11 cellular contexts compared by ENCODE assay signal in genomic region chr9:95552814-95553546, GRCh38. TPM values are rescaled to one million over a fixed set of nuclear protein-coding genes. Genes with fewer than 3 reads are reported as not detected.
DNase-seq lines count a peak whose midpoint lies in the region; ATAC-seq and TF ChIP-seq lines count a peak whose summit lies in the region.
"Had no signal": no experiment of that assay in that cellular context is flagged by ENCODE, and none has a peak within 500 bp of the region (broad histone marks: within the 10 kb centered on the region; RNA-seq: fewer than 3 reads in every experiment).

No MANE protein-coding gene starts in this region.

- no peak for TF ChIP-seq POLR2A in erythroblast (IDR thresholded peaks at IDR 0.05; ENCODE audit: low read length)
- TF ChIP-seq POLR2A in uterus (IDR thresholded peaks at IDR 0.05): no peak

- H3K79me2 ChIP-seq in Karpas-422 (ENCODE audit: low read length): no peaks in the 10 kb centered on the region

- H3K4me3 ChIP-seq in uterus (no peak overlapping the region), BE2C (ENCODE audit: low read depth, low read length) (no peak overlapping the region), Karpas-422 (ENCODE audit: low read length) (no peak overlapping the region)
- H3K4me3 ChIP-seq: GM12878 had no signal

- H3K9me3 Mint-ChIP-seq in activated naive CD4-positive, alpha-beta T cell treated with anti-CD3 and anti-CD28 coated beads, Interleukin-2, amount 10 ng/mL, durations not matched to agents 7 days and 5 days: peaks cover 5% of the 10 kb centered on the region
- no peaks in the 10 kb centered on the region for H3K9me3 Mint-ChIP-seq in natural killer cell treated with Interleukin-12 subunit alpha and Interleukin-12 subunit beta and Interleukin-15 and Interleukin-18, amount 100 ng/mL, for 72 hours

- H3K36me3 ChIP-seq in uterus (no peaks in the 10 kb centered on the region), BE2C (no peaks in the 10 kb centered on the region), Karpas-422 (ENCODE audit: insufficient read depth, low read length) (no peaks in the 10 kb centered on the region)

- H3K9ac ChIP-seq in Karpas-422 (ENCODE audit: low read length): no peak overlapping the region

- H3K4me1 ChIP-seq in uterus (no peaks in the 10 kb centered on the region), BE2C (no peaks in the 10 kb centered on the region), Karpas-422 (ENCODE audit: low read length) (no peaks in the 10 kb centered on the region)

- H3K36me3 Mint-ChIP-seq in activated naive CD4-positive, alpha-beta T cell treated with anti-CD3 and anti-CD28 coated beads, Interleukin-2, amount 10 ng/mL, durations not matched to agents 7 days and 5 days: no peaks in the 10 kb centered on the region
- H3K36me3 Mint-ChIP-seq in natural killer cell treated with Interleukin-12 subunit alpha and Interleukin-12 subunit beta and Interleukin-15 and Interleukin-18, amount 100 ng/mL, for 72 hours: no peaks in the 10 kb centered on the region

- intact Hi-C loops in uterus (cut with DNase I; ENCODE audit: low total_unique reads): no loop called here

- peak; percentile 47 to 68 for ATAC-seq in natural killer cell treated with Interleukin-12 subunit alpha and Interleukin-12 subunit beta and Interleukin-15 and Interleukin-18, amount 100 ng/mL, for 72 hours
- ATAC-seq: GM12878 had no signal

- H2AFZ ChIP-seq in Karpas-422 (ENCODE audit: low read length): no peak overlapping the region

- peaks cover 61% of the 10 kb centered on the region for H3K27me3 Mint-ChIP-seq in activated naive CD4-positive, alpha-beta T cell treated with anti-CD3 and anti-CD28 coated beads, Interleukin-2, amount 10 ng/mL, durations not matched to agents 7 days and 5 days
- peaks cover 45 to 56% of the 10 kb centered on the region in 2 donors for H3K27me3 Mint-ChIP-seq in natural killer cell treated with Interleukin-12 subunit alpha and Interleukin-12 subunit beta and Interleukin-15 and Interleukin-18, amount 100 ng/mL, for 72 hours

- H4K20me1 ChIP-seq in Karpas-422 (ENCODE audit: insufficient read depth, low read depth, low read length): no peaks in the 10 kb centered on the region

- H3K27ac Mint-ChIP-seq in activated naive CD4-positive, alpha-beta T cell treated with anti-CD3 and anti-CD28 coated beads, Interleukin-2, amount 10 ng/mL, durations not matched to agents 7 days and 5 days: no peak overlapping the region
- no peak overlapping the region for H3K27ac Mint-ChIP-seq in natural killer cell treated with Interleukin-12 subunit alpha and Interleukin-12 subunit beta and Interleukin-15 and Interleukin-18, amount 100 ng/mL, for 72 hours

- no peaks in the 10 kb centered on the region for H3K4me1 Mint-ChIP-seq in activated naive CD4-positive, alpha-beta T cell treated with anti-CD3 and anti-CD28 coated beads, Interleukin-2, amount 10 ng/mL, durations not matched to agents 7 days and 5 days
- H3K4me1 Mint-ChIP-seq in natural killer cell treated with Interleukin-12 subunit alpha and Interleukin-12 subunit beta and Interleukin-15 and Interleukin-18, amount 100 ng/mL, for 72 hours (ENCODE audit: low read depth in 2 of 2): peaks cover 10% of the 10 kb centered on the region in 2 donors

- no peaks in the 10 kb centered on the region for H3K9me2 ChIP-seq in Karpas-422 (replicated peaks; ENCODE audit: insufficient read depth, low read length)

- H3K9me3 ChIP-seq in uterus: no peaks in the 10 kb centered on the region
- no peaks in the 10 kb centered on the region for H3K9me3 ChIP-seq in BE2C
- H3K9me3 ChIP-seq in Karpas-422 (ENCODE audit: low read length): no peaks in the 10 kb centered on the region

- H3K4me2 ChIP-seq in Karpas-422 (ENCODE audit: low read depth, low read length, poor library complexity, severe bottlenecking): no peak overlapping the region

- H3K4me3 Mint-ChIP-seq in activated naive CD4-positive, alpha-beta T cell treated with anti-CD3 and anti-CD28 coated beads, Interleukin-2, amount 10 ng/mL, durations not matched to agents 7 days and 5 days: no peak overlapping the region
- H3K4me3 Mint-ChIP-seq in natural killer cell treated with Interleukin-12 subunit alpha and Interleukin-12 subunit beta and Interleukin-15 and Interleukin-18, amount 100 ng/mL, for 72 hours: no peak overlapping the region

- peak; percentile 4 for DNase-seq in activated naive CD4-positive, alpha-beta T cell treated with Interleukin-2 at 50 U/mL for 16 hours
- DNase-seq in activated naive CD4-positive, alpha-beta T cell treated with anti-CD3 and anti-CD28 coated beads, Interleukin-2, amount 10 ng/mL, durations not matched to agents 7 days and 5 days: no peak
- DNase-seq in erythroblast (lab: John Stamatoyannopoulos, UW): peak; percentile 10 to 47
- no peak for DNase-seq in natural killer cell treated with Interleukin-12 subunit alpha and Interleukin-12 subunit beta and Interleukin-15 and Interleukin-18, amount 100 ng/mL, for 72 hours (ENCODE audit: low spot score)
- peak; percentile 36 to 37 for DNase-seq in uterus
- DNase-seq in BE2C: no peak
- no peak for DNase-seq in C1 segment of cervical spinal cord (lab: John Stamatoyannopoulos, UW)
- DNase-seq in Karpas-422: no peak
- DNase-seq: activated CD4-positive, alpha-beta T cell treated with anti-CD3 and anti-CD28 coated beads for 1 hour; NCI-H82 had no signal

- CTCF ChIA-PET in activated naive CD4-positive, alpha-beta T cell treated with anti-CD3 and anti-CD28 coated beads, Interleukin-2, amount 10 ng/mL, durations not matched to agents 7 days and 5 days (lab: Charles Lee): no interaction called here

- H3K27me3 ChIP-seq in uterus (no peaks in the 10 kb centered on the region), BE2C (no peaks in the 10 kb centered on the region), Karpas-422 (ENCODE audit: low read length) (no peaks in the 10 kb centered on the region)

- TF ChIP-seq CTCF in uterus (IDR thresholded peaks at IDR 0.05) (no peak), BE2C (IDR thresholded peaks at IDR 0.05; ENCODE audit: low read depth, low read length) (no peak)

- no peak overlapping the region for H3K27ac ChIP-seq in uterus
- no peak overlapping the region for H3K27ac ChIP-seq in Karpas-422 (ENCODE audit: low read length)

RNA-seq across cellular contexts. Expression of gene PTCH1, which starts 36.2 kb away (rescaled TPM):
- total RNA-seq in natural killer cell treated with Interleukin-12 subunit alpha and Interleukin-12 subunit beta and Interleukin-15 and Interleukin-18, amount 100 ng/mL, for 72 hours: 10 to 100 TPM; 15.2 to 15.9 TPM
- 10 to 100 TPM in 2 of 4 donors, 1 to 10 TPM in 2; 7.4 to 24.6 (median 10.8) TPM for total RNA-seq in uterus
- 39.6 TPM for polyA plus RNA-seq in BE2C (2012; ENCODE audit: insufficient read depth, insufficient read length, low read depth)
- total RNA-seq in Karpas-422 (2014; rRNA removed; shearing (Covaris generic); ENCODE audit: low replicate concordance): 11.7 and 12.4 TPM in 2 replicates

Comparison
In these comparisons a context has a peak if more than half of its experiments do, and no peak if none do; other contexts are left out.
1. DNase-seq: peak in activated naive CD4-positive, alpha-beta T cell treated with Interleukin-2 at 50 U/mL for 16 hours (single experiment), erythroblast (2 of 2) and uterus (2 of 2); none in activated naive CD4-positive, alpha-beta T cell treated with anti-CD3 and anti-CD28 coated beads, Interleukin-2, amount 10 ng/mL, durations not matched to agents 7 days and 5 days (single experiment), natural killer cell treated with Interleukin-12 subunit alpha and Interleukin-12 subunit beta and Interleukin-15 and Interleukin-18, amount 100 ng/mL, for 72 hours (single experiment), BE2C (single experiment), C1 segment of cervical spinal cord (0 of 14) and Karpas-422 (single experiment).